26 cellular contexts compared by ENCODE assay signal in the genomic region with DNA sequence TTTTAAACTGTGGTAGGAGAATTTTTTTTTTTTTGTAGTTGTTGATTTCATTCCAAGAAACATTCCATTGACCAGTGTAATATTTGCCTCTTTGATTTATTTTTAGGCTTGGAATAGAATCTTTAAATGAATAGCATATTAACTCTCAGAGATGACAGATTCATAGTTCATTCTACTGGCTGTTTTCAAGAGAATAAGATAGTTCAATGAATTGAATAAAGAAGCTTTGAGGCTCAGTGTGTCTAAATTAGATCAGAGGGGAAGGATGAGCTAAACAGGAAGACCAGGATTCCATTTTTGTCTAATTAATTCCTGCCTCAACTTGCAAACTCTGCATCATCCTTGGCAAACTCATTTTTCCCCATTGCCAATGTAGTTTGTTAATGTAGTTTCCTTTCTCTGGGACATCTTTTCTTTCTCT.
DNase-seq lines count a peak whose midpoint lies in the region; ATAC-seq and TF ChIP-seq lines count a peak whose summit lies in the region.
"Had no signal": no experiment of that assay in that cellular context is flagged by ENCODE, and none has a peak within 500 bp of the region (broad histone marks: within the 10 kb centered on the region; RNA-seq: fewer than 3 reads in every experiment).

No MANE protein-coding gene starts in this region.

- in situ Hi-C loops in IMR-90 (cut with MboI; ENCODE audit: low sequenced_read_pairs), result loop anchor here (10.0 kb wide), 1 partner anchor 513 kb away; no protein-coding TSS in a partner anchor

- POLR2A ChIA-PET in AG04449 (lab: Yijun Ruan, JAX) (interaction anchor here (0.7 to 1.2 kb wide), 4 partner anchors 196 to 517 kb away, joined by 3 to 8 read pairs (median 4); no protein-coding TSS in a partner anchor), IMR-90 (lab: Charles Lee; ENCODE audit: unreplicated experiment) (no interaction called here)

- no peaks in the 10 kb centered on the region for H4K20me1 ChIP-seq in IMR-90 (ENCODE audit: insufficient read depth, low read length)

- H3K36me3 ChIP-seq in IMR-90 (ENCODE audit: control insufficient read depth, insufficient read depth, low read length) (no peaks in the 10 kb centered on the region), mesodermal cell (ENCODE audit: control insufficient read depth, insufficient read depth, low read length) (no peaks in the 10 kb centered on the region)
- H3K36me3 ChIP-seq: neural progenitor cell, upper lobe of left lung had no signal

- H3K4ac ChIP-seq in IMR-90 (ENCODE audit: low read depth, low read length), result peak overlapping the region; percentile 75

- peak overlapping the region; percentile 86 for H3K14ac ChIP-seq in IMR-90 (replicated peaks; ENCODE audit: low read depth, low read length)

- 0 out of 4 replicates have a peak, but pooled peaks cover 0 to 15% of the 10 kb centered on the region in 2 experiments for H3K79me1 ChIP-seq in IMR-90 (ENCODE audit: low read depth in 1 of 2, low read length in 2 of 2)

- no peak for TF ChIP-seq RAD21 in IMR-90 (IDR thresholded peaks at IDR 0.05; ENCODE audit: low read length)

- no peak overlapping the region for H2AFZ ChIP-seq in IMR-90 (replicated peaks; ENCODE audit: low read length, poor library complexity)

- H2BK120ac ChIP-seq in IMR-90 (ENCODE audit: low read depth, low read length), result peak overlapping the region; percentile 98

- peak overlapping the region; percentile 61; the same call in 1 of the 2 replicates for H2AK5ac ChIP-seq in IMR-90 (ENCODE audit: low read depth, low read length)

- peak overlapping the region; percentile 62 to 72 for H4K8ac ChIP-seq in IMR-90 (ENCODE audit: low read depth in 2 of 2, low read length in 2 of 2)

- peak overlapping the region; percentile 88 for H4K91ac ChIP-seq in IMR-90 (ENCODE audit: insufficient read depth, low read depth, low read length)

- ATAC-seq in IMR-90 (ENCODE audit: low read depth) (no peak), GM21723 (IDR thresholded peaks at IDR 0.05; ENCODE audit: unreplicated experiment) (no peak)
- ATAC-seq: HepG2 had no signal

- H3K56ac ChIP-seq in IMR-90 (ENCODE audit: extremely low read depth, insufficient read depth, low read length), result peak overlapping the region; percentile 17; the same call in 1 of the 2 replicates

- peak overlapping the region; percentile 81; the same call in 2 of the 3 replicates for H2BK15ac ChIP-seq in IMR-90 (ENCODE audit: low read depth, low read length)

- H2BK20ac ChIP-seq in IMR-90 (ENCODE audit: low read depth, low read length), result peak overlapping the region; percentile 97

- TF ChIP-seq POLR2A in IMR-90 (IDR thresholded peaks at IDR 0.05; ENCODE audit: low read depth, low read length), result no peak

- peak; percentile 45 for DNase-seq in AG04449 (ENCODE audit: low read depth, low spot score)
- DNase-seq in IMR-90, result peak; percentile 39
- peak; percentile 51 for DNase-seq in choroid plexus epithelial cell (ENCODE audit: low read depth)
- DNase-seq in activated CD4-positive, CD25-positive, alpha-beta regulatory T cell (lab: John Stamatoyannopoulos, UW), result no peak
- DNase-seq in activated naive CD4-positive, alpha-beta T cell treated with Interleukin-2 at 50 U/mL for 16 hours, result no peak
- no peak for DNase-seq in NCI-H345 treated with DMSO at 0.1 percent for 48 hours (lab: John Stamatoyannopoulos, UW; ENCODE audit: unreplicated experiment)
- DNase-seq: ACHN; activated CD4-positive, alpha-beta T cell treated with anti-CD3 and anti-CD28 coated beads for 1 hour; activated effector memory CD4-positive, alpha-beta T cell treated with anti-CD3 and anti-CD28 coated beads, Interleukin-2, amount 50 U/mL, for 16 hours; amygdala; COR-L47; GOT3; head of caudate nucleus; immature natural killer cell; MG63; NCI-H1930; NCI-H524 treated with DMSO at 0.1 percent for 48 hours; stimulated activated CD4-positive, alpha-beta T cell treated with anti-CD3 and anti-CD28 coated beads, Interleukin-15, amount 100 ng/mL, for 24 hours; stimulated activated naive CD4-positive, alpha-beta T cell treated with Interleukin-2 at 50 U/mL for 16 hours; T1000; upper lobe of left lung had no signal

- no peak overlapping the region for H3K9ac ChIP-seq in IMR-90 (ENCODE audit: low read depth, low read length)
- H3K9ac ChIP-seq: neural progenitor cell had no signal

- H3K27ac ChIP-seq in IMR-90 (ENCODE audit: insufficient read depth, low read length) (peak overlapping the region; percentile 64; the same call in 1 of the 2 replicates), mesodermal cell (ENCODE audit: low read depth, low read length, severe bottlenecking) (peak overlapping the region; percentile 30)
- H3K27ac ChIP-seq: neural progenitor cell, upper lobe of left lung had no signal

- CTCF ChIA-PET in AG04449 (lab: Yijun Ruan, JAX) (no interaction called here), IMR-90 (lab: Yijun Ruan, JAX) (interaction anchor here (0.6 to 1.2 kb wide), 4 partner anchors 31 to 1473 kb away, joined by 3 to 8 read pairs (median 5); no protein-coding TSS in a partner anchor)

- peak overlapping the region; percentile 95; the same call in 1 of the 2 replicates for H4K5ac ChIP-seq in IMR-90 (ENCODE audit: low read depth, low read length)

- no peaks in the 10 kb centered on the region for H3K27me3 ChIP-seq in IMR-90 (ENCODE audit: control insufficient read depth, insufficient read depth, low read length)
- H3K27me3 ChIP-seq: MG63, neural progenitor cell, upper lobe of left lung had no signal

- H3K9me1 ChIP-seq in IMR-90 (ENCODE audit: insufficient read depth, low read length), result peaks cover 5% of the 10 kb centered on the region; the same call in 1 of the 2 replicates

- peaks cover 19% of the 10 kb centered on the region for H3K4me1 ChIP-seq in IMR-90 (ENCODE audit: control insufficient read depth, insufficient read depth, low read length)
- peaks cover 24% of the 10 kb centered on the region for H3K4me1 ChIP-seq in mesodermal cell (ENCODE audit: control insufficient read depth, insufficient read depth, low read length, poor library complexity, severe bottlenecking)
- H3K4me1 ChIP-seq: neural progenitor cell had no signal

- dilution Hi-C loops in IMR-90 (cut with HindIII; ENCODE audit: low sequenced_read_pairs, unreplicated experiment), result no loop called here

- no TSS peak for BruUV-seq in IMR-90 (replicated peaks; lab: Mats Ljungman, UMichigan)

- H2BK5ac ChIP-seq in IMR-90 (ENCODE audit: low read depth, low read length, poor library complexity, severe bottlenecking), result peak overlapping the region; percentile 91

- peak overlapping the region; percentile 96; the same call in 1 of the 2 replicates for H3K23ac ChIP-seq in IMR-90 (ENCODE audit: low read depth, low read length)

- H3K9me3 ChIP-seq in IMR-90 (ENCODE audit: control insufficient read depth, insufficient read depth, low read length) (no peaks in the 10 kb centered on the region), mesodermal cell (ENCODE audit: control insufficient read depth, low read length) (no peaks in the 10 kb centered on the region)
- H3K9me3 ChIP-seq: upper lobe of left lung had no signal

- peak overlapping the region; percentile 97; the same call in 1 of the 2 replicates for H3K18ac ChIP-seq in IMR-90 (ENCODE audit: low read depth, low read length)

- H3K4me3 ChIP-seq in AG04449 (ENCODE audit: low read depth, low read length) (no peak overlapping the region), IMR-90 (ENCODE audit: insufficient read depth, low read depth, low read length) (no peak overlapping the region), choroid plexus epithelial cell (ENCODE audit: low read depth, low read length) (no peak overlapping the region), mesodermal cell (ENCODE audit: extremely low read depth, insufficient read depth, low read length, poor library complexity, severe bottlenecking) (no peak overlapping the region)
- H3K4me3 ChIP-seq: coronary artery, MG63, neural progenitor cell, upper lobe of left lung had no signal

- no peak overlapping the region for H2AK9ac ChIP-seq in IMR-90 (replicated peaks; ENCODE audit: low read depth, low read length, poor library complexity)

- TF ChIP-seq CTCF in AG04449 (IDR thresholded peaks at IDR 0.05; ENCODE audit: insufficient read depth, low read length, missing control alignments), result no peak
- no peak for TF ChIP-seq CTCF in IMR-90 (conservative IDR thresholded peaks at IDR 0.05; ENCODE audit: low read depth, low read length)
- no peak for TF ChIP-seq CTCF in choroid plexus epithelial cell (conservative IDR thresholded peaks at IDR 0.05; ENCODE audit: low read depth, low read length)

- H3K4me2 ChIP-seq in IMR-90 (ENCODE audit: low read depth, low read length), result peak overlapping the region; percentile 30; the same call in 1 of the 2 replicates
- H3K4me2 ChIP-seq: neural progenitor cell had no signal

- intact Hi-C loops in IMR-90 (cut with micrococcal nuclease), result loop anchor here (5.0 kb wide), 1 partner anchor 830 kb away; no protein-coding TSS in a partner anchor

TF ChIP-seq in IMR-90, 13 proteins besides CTCF, POLR2A, EP300 and RAD21 (continues in another document):
- TF ChIP-seq FOS (IDR thresholded peaks at IDR 0.05; ENCODE audit: low read depth, low read length) (no peak), NFE2L2 (IDR thresholded peaks at IDR 0.05; ENCODE audit: low read depth, low read length) (no peak), MXI1 (IDR thresholded peaks at IDR 0.05; ENCODE audit: borderline replicate concordance, low read depth, low read length) (no peak), MAFK (IDR thresholded peaks at IDR 0.05; ENCODE audit: low read depth, low read length) (no peak), RFX5 (IDR thresholded peaks at IDR 0.05; ENCODE audit: low read depth, low read length) (no peak), BHLHE40 (IDR thresholded peaks at IDR 0.05; ENCODE audit: low read depth, low read length) (no peak), CHD1 (IDR thresholded peaks at IDR 0.05; ENCODE audit: low read depth, low read length) (no peak)
- TF ChIP-seq, protein P1, sequence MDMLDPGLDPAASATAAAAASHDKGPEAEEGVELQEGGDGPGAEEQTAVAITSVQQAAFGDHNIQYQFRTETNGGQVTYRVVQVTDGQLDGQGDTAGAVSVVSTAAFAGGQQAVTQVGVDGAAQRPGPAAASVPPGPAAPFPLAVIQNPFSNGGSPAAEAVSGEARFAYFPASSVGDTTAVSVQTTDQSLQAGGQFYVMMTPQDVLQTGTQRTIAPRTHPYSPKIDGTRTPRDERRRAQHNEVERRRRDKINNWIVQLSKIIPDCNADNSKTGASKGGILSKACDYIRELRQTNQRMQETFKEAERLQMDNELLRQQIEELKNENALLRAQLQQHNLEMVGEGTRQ (IDR thresholded peaks at IDR 0.05; ENCODE audit: low read depth, low read length), result no peak
- TF ChIP-seq, protein P2, sequence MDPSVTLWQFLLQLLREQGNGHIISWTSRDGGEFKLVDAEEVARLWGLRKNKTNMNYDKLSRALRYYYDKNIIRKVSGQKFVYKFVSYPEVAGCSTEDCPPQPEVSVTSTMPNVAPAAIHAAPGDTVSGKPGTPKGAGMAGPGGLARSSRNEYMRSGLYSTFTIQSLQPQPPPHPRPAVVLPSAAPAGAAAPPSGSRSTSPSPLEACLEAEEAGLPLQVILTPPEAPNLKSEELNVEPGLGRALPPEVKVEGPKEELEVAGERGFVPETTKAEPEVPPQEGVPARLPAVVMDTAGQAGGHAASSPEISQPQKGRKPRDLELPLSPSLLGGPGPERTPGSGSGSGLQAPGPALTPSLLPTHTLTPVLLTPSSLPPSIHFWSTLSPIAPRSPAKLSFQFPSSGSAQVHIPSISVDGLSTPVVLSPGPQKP (IDR thresholded peaks at IDR 0.05; ENCODE audit: borderline replicate concordance, low read depth, low read length), result no peak

Comparison
In these comparisons a context has a peak if more than half of its experiments do, and no peak if none do; other contexts are left out.
1. DNase-seq: peak in AG04449 (single experiment), IMR-90 (single experiment) and choroid plexus epithelial cell (single experiment); none in activated CD4-positive, CD25-positive, alpha-beta regulatory T cell (0 of 4), activated naive CD4-positive, alpha-beta T cell treated with Interleukin-2 at 50 U/mL for 16 hours (single experiment) and NCI-H345 treated with DMSO at 0.1 percent for 48 hours (single experiment).